In the genomic region with DNA sequence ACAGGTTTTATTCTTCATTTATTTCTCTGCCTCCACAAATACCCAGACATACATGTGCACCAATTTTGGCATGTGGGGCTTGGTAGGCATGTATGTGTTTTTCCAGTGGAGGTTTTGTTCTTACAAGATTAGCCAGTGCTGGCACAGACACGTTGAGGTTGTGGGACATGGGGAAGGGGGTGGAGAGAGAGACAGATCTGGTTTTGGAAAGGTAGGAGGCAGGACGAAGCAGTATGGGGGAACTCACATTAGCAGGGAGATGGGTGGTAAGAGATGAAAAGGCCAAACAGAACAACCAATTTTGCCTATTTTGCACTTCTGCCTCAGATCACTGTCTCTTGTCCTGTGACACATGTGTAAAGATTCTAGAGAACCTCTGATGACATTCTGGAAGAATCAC, we compare ENCODE assay signal across 6 cellular contexts.
"Had no signal": no experiment of that assay in that cellular context is flagged by ENCODE, and none has a peak within 500 bp of the region (broad histone marks: within the 10 kb centered on the region; RNA-seq: fewer than 3 reads in every experiment).

No MANE protein-coding gene starts in this region.

- DNase-seq: IMR-90, KBM-7 had no signal

- H3K4me1 Mint-ChIP-seq: IgD-negative memory B cell had no signal

- H3K4me3 ChIP-seq: K562 had no signal

- ATAC-seq: HepG2, K562 had no signal

- H3K27ac ChIP-seq: HL-60 had no signal

- H3K4me3 Mint-ChIP-seq: IgD-negative memory B cell had no signal

- H3K36me3 Mint-ChIP-seq: IgD-negative memory B cell had no signal

- H3K27ac Mint-ChIP-seq: IgD-negative memory B cell had no signal
